Comparison of ENCODE assay signal across 11 cellular contexts in genomic region chr6:82568290-82568993, GRCh38.
DNase-seq lines count a peak whose midpoint lies in the region; ATAC-seq and TF ChIP-seq lines count a peak whose summit lies in the region.
"Had no signal": no experiment of that assay in that cellular context is flagged by ENCODE, and none has a peak within 500 bp of the region (broad histone marks: within the 10 kb centered on the region; RNA-seq: fewer than 3 reads in every experiment).

No MANE protein-coding gene starts in this region.

- no peak for TF ChIP-seq CTCF in neural progenitor cell (IDR thresholded peaks at IDR 0.05)

- H3K79me2 ChIP-seq in neural progenitor cell (ENCODE audit: low read depth) = no peaks in the 10 kb centered on the region

- no peak overlapping the region for H3K4me3 ChIP-seq in neural progenitor cell
- H3K4me3 ChIP-seq: cardiac muscle cell had no signal

- H3K9ac ChIP-seq in neural progenitor cell = no peak overlapping the region

- H3K36me3 ChIP-seq in neural progenitor cell = no peaks in the 10 kb centered on the region
- H3K36me3 ChIP-seq: cardiac muscle cell had no signal

- no peak overlapping the region for H3K27ac ChIP-seq in neural progenitor cell
- H3K27ac ChIP-seq: cardiac muscle cell had no signal

- H3K27me3 Mint-ChIP-seq in neural progenitor cell (ENCODE audit: insufficient read depth, low read depth) = no peaks in the 10 kb centered on the region

- no peak overlapping the region for H3K4me2 ChIP-seq in neural progenitor cell

- no peak overlapping the region for H3K4me3 Mint-ChIP-seq in neural progenitor cell
- H3K4me3 Mint-ChIP-seq: T-helper 1 cell treated with Interleukin-12 subunit alpha and Interleukin-12 subunit beta and Interleukin-4 antibody, amounts not matched to agents 30 μg/mL and 1 μg/mL, for 36 hours had no signal

- H3K9me3 ChIP-seq in neural progenitor cell (ENCODE audit: low read depth) = no peaks in the 10 kb centered on the region

- peaks cover 18% of the 10 kb centered on the region for H3K4me1 Mint-ChIP-seq in neural progenitor cell

- H2AFZ ChIP-seq in neural progenitor cell (replicated peaks) = peak overlapping the region; percentile 5

- no peaks in the 10 kb centered on the region for H3K27me3 ChIP-seq in neural progenitor cell
- H3K27me3 ChIP-seq: cardiac muscle cell had no signal

- H3F3A ChIP-seq in neural progenitor cell (ENCODE audit: low read depth) = no peaks in the 10 kb centered on the region

- ATAC-seq in GM19035 (IDR thresholded peaks at IDR 0.05; ENCODE audit: unreplicated experiment) = peak; percentile 97
- peak; percentile 99 for ATAC-seq in HG02678 (IDR thresholded peaks at IDR 0.05; ENCODE audit: unreplicated experiment)
- peak; percentile 93 for ATAC-seq in HG03558 (IDR thresholded peaks at IDR 0.05; ENCODE audit: extremely low read depth, unreplicated experiment)

- peaks cover 27% of the 10 kb centered on the region for H3K4me1 ChIP-seq in neural progenitor cell

- peak overlapping the region; percentile 24 for H3K27ac Mint-ChIP-seq in neural progenitor cell
- H3K27ac Mint-ChIP-seq: T-helper 1 cell treated with Interleukin-12 subunit alpha and Interleukin-12 subunit beta and Interleukin-4 antibody, amounts not matched to agents 30 μg/mL and 1 μg/mL, for 36 hours had no signal

- no peaks in the 10 kb centered on the region for H3K9me3 Mint-ChIP-seq in neural progenitor cell
- H3K9me3 Mint-ChIP-seq: T-helper 1 cell treated with Interleukin-12 subunit alpha and Interleukin-12 subunit beta and Interleukin-4 antibody, amounts not matched to agents 30 μg/mL and 1 μg/mL, for 36 hours had no signal

- no peaks in the 10 kb centered on the region for H3K36me3 Mint-ChIP-seq in neural progenitor cell

- no peaks in the 10 kb centered on the region for H4K20me1 ChIP-seq in neural progenitor cell (ENCODE audit: low read depth)

- DNase-seq in neural progenitor cell (ENCODE audit: low spot score) (no peak), NCI-H2107 treated with DMSO at 0.1 percent for 48 hours (lab: John Stamatoyannopoulos, UW; ENCODE audit: unreplicated experiment) (no peak), RKO (ENCODE audit: low spot score) (no peak)
- no peak for DNase-seq in activated CD4-positive, alpha-beta T cell treated with anti-CD3 and anti-CD28 coated beads, Interleukin-2, amount 50 U/mL, for 4 hours
- DNase-seq: activated T-cell treated with anti-CD3 and anti-CD28 coated beads, Interleukin-2, amount 50 U/mL, for 1 hour; NCI-H1694 treated with DMSO at 0.1 percent for 48 hours had no signal
